Comparison of ENCODE assay signal across 17 cellular contexts in the genomic region with DNA sequence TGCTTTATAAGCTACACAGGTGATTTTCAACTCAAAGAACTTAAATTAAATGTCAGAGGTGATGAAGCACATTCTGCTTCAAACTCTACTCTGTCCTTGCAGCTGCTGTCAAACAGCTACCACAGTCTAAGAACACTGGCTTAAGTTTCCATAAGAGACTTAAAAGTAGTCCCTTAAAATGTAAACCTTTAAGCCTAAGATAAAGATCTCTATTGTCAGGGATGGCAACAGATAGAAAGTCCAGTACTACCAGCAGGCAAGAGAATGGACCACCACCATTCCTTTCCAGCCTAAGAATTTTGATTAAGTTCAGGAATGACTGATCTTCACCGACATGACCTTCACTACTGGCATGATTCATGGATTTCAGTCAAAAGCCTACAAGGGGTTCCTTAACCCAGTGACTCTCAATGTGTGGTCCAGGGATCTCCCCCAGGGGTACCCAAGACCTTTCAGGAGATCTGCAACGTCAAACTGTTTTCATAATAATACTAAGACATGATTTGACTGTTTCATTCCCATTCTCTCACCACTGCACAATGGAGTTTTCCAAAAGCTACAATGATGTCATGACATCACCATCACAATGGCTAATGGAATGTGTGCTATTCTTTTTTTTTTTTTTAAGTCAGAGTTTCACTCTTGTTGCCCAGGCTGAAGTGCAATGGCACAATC.
DNase-seq lines count a peak whose midpoint lies in the region; TF ChIP-seq lines count a peak whose summit lies in the region.
"Had no signal": no experiment of that assay in that cellular context is flagged by ENCODE, and none has a peak within 500 bp of the region (broad histone marks: within the 10 kb centered on the region; RNA-seq: fewer than 3 reads in every experiment).

No MANE protein-coding gene starts in this region.

- H3K27me3 ChIP-seq in HAP-1 (ENCODE audit: low read depth) = no peaks in the 10 kb centered on the region
- H3K27me3 ChIP-seq: Peyer's patch, tibial nerve had no signal

- DNase-seq in EH (ENCODE audit: low read depth) (peak; percentile 52), HAP-1 (ENCODE audit: low spot score in 2 of 2) (peak; percentile 47 to 75), cardiac fibroblast (ENCODE audit: low read depth in 2 of 2) (peak; percentile 12 to 71), kidney tubule cell (ENCODE audit: low spot score) (peak; percentile 23), NCI-H345 treated with DMSO at 0.1 percent for 48 hours (lab: John Stamatoyannopoulos, UW; ENCODE audit: unreplicated experiment) (no peak), SW 1271 (lab: John Stamatoyannopoulos, UW) (no peak), germinal center (ENCODE audit: low spot score) (no peak)
- no peak for DNase-seq in activated CD8-positive, alpha-beta memory T cell treated with anti-CD3 and anti-CD28 coated beads, Interleukin-2, amount 50 U/mL, for 48 hours
- DNase-seq: activated CD8-positive, alpha-beta memory T cell treated with anti-CD3 and anti-CD28 coated beads for 24 hours; amygdala; Kasumi-1; naive thymus-derived CD8-positive, alpha-beta T cell; NCI-H1417 treated with DMSO at 0.1 percent for 48 hours; NCI-H2171; Peyer's patch; small intestine had no signal

- H3K9me3 ChIP-seq in HAP-1 = no peaks in the 10 kb centered on the region
- H3K9me3 ChIP-seq: Peyer's patch, tibial nerve had no signal

- no peaks in the 10 kb centered on the region for H3K36me3 ChIP-seq in HAP-1 (replicated peaks)
- H3K36me3 ChIP-seq: tibial nerve had no signal

- H3K4me3 ChIP-seq in HAP-1 = no peak overlapping the region
- no peak overlapping the region for H3K4me3 ChIP-seq in cardiac fibroblast (replicated peaks in 1 of 2; ENCODE audit: low read depth in 2 of 2, low read length in 2 of 2)
- H3K4me3 ChIP-seq: Peyer's patch, tibial nerve had no signal

- in situ Hi-C loops in HAP-1 (cut with MboI; ENCODE audit: low sequenced_read_pairs) = no loop called here

- H3K4me1 ChIP-seq in HAP-1 = peaks cover 34% of the 10 kb centered on the region
- H3K4me1 ChIP-seq: Peyer's patch, tibial nerve had no signal

- no peak for TF ChIP-seq CTCF in cardiac fibroblast (IDR thresholded peaks at IDR 0.05; ENCODE audit: low read depth, low read length)

Comparison
In these comparisons a context has a peak if more than half of its experiments do, and no peak if none do; other contexts are left out.
1. DNase-seq: peak in EH (single experiment), HAP-1 (2 of 2), cardiac fibroblast (2 of 2) and kidney tubule cell (single experiment); none in NCI-H345 treated with DMSO at 0.1 percent for 48 hours (single experiment), SW 1271 (0 of 2), activated CD8-positive, alpha-beta memory T cell treated with anti-CD3 and anti-CD28 coated beads, Interleukin-2, amount 50 U/mL, for 48 hours (single experiment) and germinal center (single experiment).